ENCODE assay signal across 1 cellular context in the genomic region with DNA sequence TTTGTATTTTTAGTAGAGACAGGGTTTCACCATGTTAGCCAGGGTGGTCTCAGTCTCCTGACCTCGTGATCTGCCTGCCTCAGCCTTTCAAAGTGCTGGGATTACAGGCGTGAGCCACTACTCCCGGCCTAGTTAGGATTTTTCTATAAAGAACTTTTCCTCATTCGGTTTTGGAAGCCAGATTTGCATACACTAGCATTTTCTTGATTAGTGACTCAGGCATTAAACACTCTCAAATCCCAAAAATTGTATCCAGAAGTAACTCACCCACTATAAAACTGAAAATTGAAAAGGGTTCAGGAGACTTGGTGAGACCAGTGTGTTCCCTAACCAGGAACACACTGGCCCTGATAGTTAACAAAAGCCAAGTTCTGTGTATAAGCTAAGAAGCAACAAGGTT.
TF ChIP-seq lines count a peak whose summit lies in the region.

No MANE protein-coding gene starts in this region.

TF ChIP-seq in WTC11, 78 proteins besides CTCF, POLR2A, EP300 and RAD21 (continued from another document):
- TF ChIP-seq, protein P1, sequence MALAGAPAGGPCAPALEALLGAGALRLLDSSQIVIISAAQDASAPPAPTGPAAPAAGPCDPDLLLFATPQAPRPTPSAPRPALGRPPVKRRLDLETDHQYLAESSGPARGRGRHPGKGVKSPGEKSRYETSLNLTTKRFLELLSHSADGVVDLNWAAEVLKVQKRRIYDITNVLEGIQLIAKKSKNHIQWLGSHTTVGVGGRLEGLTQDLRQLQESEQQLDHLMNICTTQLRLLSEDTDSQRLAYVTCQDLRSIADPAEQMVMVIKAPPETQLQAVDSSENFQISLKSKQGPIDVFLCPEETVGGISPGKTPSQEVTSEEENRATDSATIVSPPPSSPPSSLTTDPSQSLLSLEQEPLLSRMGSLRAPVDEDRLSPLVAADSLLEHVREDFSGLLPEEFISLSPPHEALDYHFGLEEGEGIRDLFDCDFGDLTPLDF (CRISPR knock-in tag; IDR thresholded peaks at IDR 0.05): no peak
- TF ChIP-seq, protein P2, sequence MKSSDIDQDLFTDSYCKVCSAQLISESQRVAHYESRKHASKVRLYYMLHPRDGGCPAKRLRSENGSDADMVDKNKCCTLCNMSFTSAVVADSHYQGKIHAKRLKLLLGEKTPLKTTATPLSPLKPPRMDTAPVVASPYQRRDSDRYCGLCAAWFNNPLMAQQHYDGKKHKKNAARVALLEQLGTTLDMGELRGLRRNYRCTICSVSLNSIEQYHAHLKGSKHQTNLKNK (CRISPR knock-in tag; IDR thresholded peaks at IDR 0.05): no peak
- TF ChIP-seq IRF1 (CRISPR knock-in tag; IDR thresholded peaks at IDR 0.05): no peak
- no peak for TF ChIP-seq MYBL2 (CRISPR knock-in tag; IDR thresholded peaks at IDR 0.05)
- TF ChIP-seq EMX1 (CRISPR knock-in tag; IDR thresholded peaks at IDR 0.05): no peak
- no peak for TF ChIP-seq SMAD4 (CRISPR knock-in tag; IDR thresholded peaks at IDR 0.05)
- TF ChIP-seq, protein P3, sequence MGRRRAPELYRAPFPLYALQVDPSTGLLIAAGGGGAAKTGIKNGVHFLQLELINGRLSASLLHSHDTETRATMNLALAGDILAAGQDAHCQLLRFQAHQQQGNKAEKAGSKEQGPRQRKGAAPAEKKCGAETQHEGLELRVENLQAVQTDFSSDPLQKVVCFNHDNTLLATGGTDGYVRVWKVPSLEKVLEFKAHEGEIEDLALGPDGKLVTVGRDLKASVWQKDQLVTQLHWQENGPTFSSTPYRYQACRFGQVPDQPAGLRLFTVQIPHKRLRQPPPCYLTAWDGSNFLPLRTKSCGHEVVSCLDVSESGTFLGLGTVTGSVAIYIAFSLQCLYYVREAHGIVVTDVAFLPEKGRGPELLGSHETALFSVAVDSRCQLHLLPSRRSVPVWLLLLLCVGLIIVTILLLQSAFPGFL (CRISPR knock-in tag; IDR thresholded peaks at IDR 0.05; ENCODE audit: borderline replicate concordance): no peak
- TF ChIP-seq RORB (CRISPR knock-in tag; IDR thresholded peaks at IDR 0.05): no peak
- TF ChIP-seq ATF1 (CRISPR knock-in tag; IDR thresholded peaks at IDR 0.05): no peak
- TF ChIP-seq FOXK1 (CRISPR knock-in tag; IDR thresholded peaks at IDR 0.05): no peak
- TF ChIP-seq KAT7 (CRISPR knock-in tag; IDR thresholded peaks at IDR 0.05; ENCODE audit: borderline replicate concordance): no peak
- no peak for TF ChIP-seq NFATC4 (CRISPR knock-in tag; IDR thresholded peaks at IDR 0.05)
- no peak for TF ChIP-seq ZNF423 (CRISPR knock-in tag; IDR thresholded peaks at IDR 0.05)
TF ChIP-seq in WTC11: peak in this region for 0.
